ENCODE assay signal across 22 cellular contexts in the genomic region with DNA sequence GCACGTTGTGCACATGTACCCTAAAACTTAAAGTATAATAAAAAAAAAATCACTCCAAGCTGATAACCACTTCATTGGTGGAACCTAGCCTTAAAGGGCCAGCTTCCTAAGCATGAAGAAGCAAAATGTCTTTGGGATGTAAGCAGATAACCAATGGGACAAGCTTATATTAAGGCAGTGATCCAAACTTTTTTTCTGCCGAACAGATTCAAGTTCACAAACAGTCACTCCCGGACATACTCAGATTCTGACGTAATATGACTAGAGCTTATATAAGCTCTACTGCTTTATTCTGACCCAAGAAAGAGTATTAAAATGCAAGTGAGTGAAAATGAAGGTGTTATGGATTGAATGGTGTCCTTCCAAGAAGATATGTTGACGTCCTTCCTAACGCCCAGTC.
"Had no signal": no experiment of that assay in that cellular context is flagged by ENCODE, and none has a peak within 500 bp of the region (broad histone marks: within the 10 kb centered on the region; RNA-seq: fewer than 3 reads in every experiment).

No MANE protein-coding gene starts in this region.

- H3K4me3 ChIP-seq: dorsolateral prefrontal cortex, psoas muscle, skin epidermis, testis, tibial nerve, upper lobe of right lung had no signal

- DNase-seq: cortex of kidney; dorsolateral prefrontal cortex; effector CD8-positive, alpha-beta T cell; heart right ventricle; hypothalamus; islet precursor cell; mammary epithelial cell; naive thymus-derived CD4-positive, alpha-beta T cell; nephron progenitor cell; psoas muscle; retina; stimulated activated CD4-positive, alpha-beta T cell treated with anti-CD3 and anti-CD28 coated beads, Interleukin-2, amount 100 ng/mL, for 24 hours; stimulated activated CD4-positive, alpha-beta T cell treated with anti-CD3 and anti-CD28 coated beads, Interleukin-4, amount 100 ng/mL, for 4 hours; stimulated activated naive B cell treated with anti-CD40 and anti-IgM and Interleukin-4, amounts not matched to agents 10 μg/mL and 1 μg/mL and 100 μg/mL, for 72 hours; stimulated activated naive CD8-positive, alpha-beta T cell treated with anti-CD3 and anti-CD28 coated beads, Interleukin-15, amount 100 ng/mL, for 72 hours; testis; upper lobe of right lung had no signal

- H3K9me3 ChIP-seq: testis, upper lobe of right lung had no signal

- ATAC-seq: heart right ventricle; left lobe of liver; naive thymus-derived CD4-positive, alpha-beta T cell; psoas muscle; sciatic nerve; stimulated activated naive B cell treated with anti-CD40 and anti-IgM and Interleukin-4, amounts not matched to agents 10 μg/mL and 1 μg/mL and 100 μg/mL, for 72 hours; stimulated activated naive CD8-positive, alpha-beta T cell treated with anti-CD3 and anti-CD28 coated beads, Interleukin-15, amount 100 ng/mL, for 72 hours; upper lobe of right lung had no signal

- H3K4me1 ChIP-seq: heart right ventricle, psoas muscle, testis, tibial nerve, upper lobe of right lung had no signal

- H3K27me3 ChIP-seq: dorsolateral prefrontal cortex, heart right ventricle, testis, tibial nerve, upper lobe of right lung had no signal

- FAIRE-seq: frontal cortex had no signal

- H3K36me3 ChIP-seq: heart right ventricle, tibial nerve, upper lobe of right lung had no signal

- H3K27ac ChIP-seq: dorsolateral prefrontal cortex, heart right ventricle, psoas muscle, skin epidermis, testis, tibial nerve, upper lobe of right lung had no signal
